Comparison of ENCODE assay signal across 8 cellular contexts in genomic region chr9:90102292-90102901, GRCh38.
DNase-seq lines count a peak whose midpoint lies in the region; FAIRE-seq and TF ChIP-seq lines count a peak whose summit lies in the region.

No MANE protein-coding gene starts in this region.

- intact Hi-C loops in head of caudate nucleus (cut with DNase I): no loop called here
- intact Hi-C loops in posterior cingulate gyrus (cut with DNase I): no loop called here

- peak overlapping the region; percentile 25 for H3K27ac Mint-ChIP-seq in activated naive CD4-positive, alpha-beta T cell treated with anti-CD3 and anti-CD28 coated beads, Interleukin-2, amount 50 U/mL, for 24 hours

- H3K4me3 Mint-ChIP-seq in activated naive CD4-positive, alpha-beta T cell treated with anti-CD3 and anti-CD28 coated beads, Interleukin-2, amount 50 U/mL, for 24 hours: no peak overlapping the region

- peak; percentile 77 for FAIRE-seq in urothelium cell line (lab: Jason Lieb, UNC)

- H3K27me3 Mint-ChIP-seq in activated naive CD4-positive, alpha-beta T cell treated with anti-CD3 and anti-CD28 coated beads, Interleukin-2, amount 50 U/mL, for 24 hours: no peaks in the 10 kb centered on the region

- no peaks in the 10 kb centered on the region for H3K36me3 Mint-ChIP-seq in activated naive CD4-positive, alpha-beta T cell treated with anti-CD3 and anti-CD28 coated beads, Interleukin-2, amount 50 U/mL, for 24 hours

- no peaks in the 10 kb centered on the region for H3K9me3 Mint-ChIP-seq in activated naive CD4-positive, alpha-beta T cell treated with anti-CD3 and anti-CD28 coated beads, Interleukin-2, amount 50 U/mL, for 24 hours

- TF ChIP-seq CTCF in HFF-Myc (IDR thresholded peaks at IDR 0.05; ENCODE audit: low read depth, low read length, missing control alignments): peak; percentile 70

- DNase-seq in GM04504 (ENCODE audit: low read depth): peak; percentile 52
- peak; percentile 56 for DNase-seq in HFF-Myc (ENCODE audit: extremely low read depth, low read depth)
- peak; percentile 76 for DNase-seq in MV-4-11 (lab: John Stamatoyannopoulos, UW)
- DNase-seq in SK-N-DZ (ENCODE audit: low spot score): peak; percentile 70
- peak; percentile 40 to 87 (median 73) for DNase-seq in head of caudate nucleus
- peak; percentile 54 to 95 (median 78) for DNase-seq in posterior cingulate gyrus
- peak; percentile 85 for DNase-seq in urothelium cell line (ENCODE audit: low spot score)

- H3K4me3 ChIP-seq in HFF-Myc (replicated peaks; ENCODE audit: low read depth, low read length): no peak overlapping the region

- peaks cover 6% of the 10 kb centered on the region for H3K4me1 Mint-ChIP-seq in activated naive CD4-positive, alpha-beta T cell treated with anti-CD3 and anti-CD28 coated beads, Interleukin-2, amount 50 U/mL, for 24 hours
